ENCODE assay signal across 25 cellular contexts in genomic region chr14:92443741-92444140, GRCh38.
"Had no signal": no experiment of that assay in that cellular context is flagged by ENCODE, and none has a peak within 500 bp of the region (broad histone marks: within the 10 kb centered on the region; RNA-seq: fewer than 3 reads in every experiment).

No MANE protein-coding gene starts in this region.

- H3K4me2 ChIP-seq: hepatocyte, smooth muscle cell had no signal

- H2AFZ ChIP-seq: hepatocyte had no signal

- H3K27ac ChIP-seq: heart right ventricle, hepatocyte, left lung, lower lobe of right lung, pancreas, prostate gland, suprapubic skin, thoracic aorta, tibial artery, uterus had no signal

- H3K27me3 ChIP-seq: hepatocyte, left lung, pancreas, suprapubic skin, tibial artery, uterus had no signal

- DNase-seq: heart right ventricle; immature natural killer cell; kidney; left colon; lower lobe of right lung; mammary epithelial cell; mesenchymal stem cell; naive thymus-derived CD4-positive, alpha-beta T cell; pancreas; retina; right cardiac atrium; stimulated activated CD4-positive, alpha-beta T cell treated with anti-CD3 and anti-CD28 coated beads, Interleukin-1b, Interleukin-23, amount 100 ng/mL, for 48 hours; stimulated activated CD4-positive, alpha-beta T cell treated with anti-CD3 and anti-CD28 coated beads, Interleukin-2, amount 100 ng/mL, for 48 hours; stimulated activated CD4-positive, alpha-beta T cell treated with anti-CD3 and anti-CD28 coated beads, Interleukin-4, amount 100 ng/mL, for 4 hours; stimulated activated CD8-positive, alpha-beta memory T cell treated with anti-CD3 and anti-CD28 coated beads, Interleukin-4, amount 100 ng/mL, for 48 hours; stimulated activated naive B cell treated with anti-CD40 and anti-IgM and Interleukin-4, amounts not matched to agents 10 μg/mL and 1 μg/mL and 100 μg/mL, for 72 hours; stimulated activated naive CD8-positive, alpha-beta T cell treated with anti-CD3 and anti-CD28 coated beads, Interleukin-15, Interleukin-2, amounts not matched to agents 100 U/mL and 50 U/mL, for 24 hours; uterus had no signal

- H3K4me1 ChIP-seq: pancreas, prostate gland, suprapubic skin, tibial artery, uterus had no signal

- H3K4me3 ChIP-seq: heart right ventricle, hepatocyte, left lung, lower lobe of right lung, pancreas, prostate gland, smooth muscle cell, suprapubic skin, thoracic aorta, tibial artery, uterus had no signal

- H3K36me3 ChIP-seq: heart right ventricle, left lung, lower lobe of right lung, pancreas, prostate gland, suprapubic skin, thoracic aorta, tibial artery, uterus had no signal

- H3K9me3 ChIP-seq: left lung, lower lobe of right lung, pancreas, prostate gland, suprapubic skin, thoracic aorta, tibial artery, uterus had no signal
